1 cellular context compared by ENCODE assay signal in the genomic region with DNA sequence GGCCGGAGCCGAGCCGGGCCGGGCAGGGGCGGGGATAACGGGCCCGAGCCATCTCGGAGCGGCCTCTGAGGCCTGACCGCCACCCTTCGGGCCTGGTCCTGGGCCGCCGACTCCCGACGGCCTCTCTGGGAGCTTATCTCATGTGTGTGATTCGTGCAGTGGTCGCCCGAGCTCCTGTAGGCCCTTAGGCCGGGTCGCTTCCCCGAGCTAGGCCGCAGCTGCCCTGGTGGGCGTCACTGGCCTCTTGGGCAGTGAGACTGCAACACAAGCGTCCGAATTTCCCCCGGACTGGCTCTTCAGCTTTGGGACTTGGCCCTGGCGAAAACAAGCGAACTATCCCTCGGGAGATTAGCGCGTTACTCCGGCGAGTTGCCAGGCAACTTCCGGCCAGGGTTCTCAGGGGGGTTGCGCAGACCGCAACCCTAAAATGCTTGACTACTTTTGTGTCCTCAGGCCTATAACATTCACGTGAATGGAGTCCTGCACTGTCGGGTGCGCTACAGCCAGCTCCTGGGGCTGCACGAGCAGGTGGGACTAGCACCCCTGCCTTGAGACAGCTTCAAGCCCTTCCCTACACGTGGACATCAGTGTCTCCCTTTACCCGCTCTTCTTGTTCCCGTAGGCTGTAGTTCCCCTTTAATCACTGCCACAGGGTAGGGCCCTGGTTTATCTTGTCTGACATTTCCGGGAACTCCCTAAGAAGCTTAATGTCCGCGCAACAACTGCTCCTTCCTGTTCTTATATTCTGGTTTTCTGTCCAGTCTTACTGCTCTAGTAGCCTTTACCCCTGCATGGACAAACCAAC.
TF ChIP-seq lines count a peak whose summit lies in the region.

No MANE protein-coding gene starts in this region.

TF ChIP-seq in HepG2, 621 proteins besides CTCF, POLR2A, EP300 and RAD21 (continued from another document):
- TF ChIP-seq FOXK1 (CRISPR knock-in tag; IDR thresholded peaks at IDR 0.05; ENCODE audit: borderline replicate concordance, low read depth), result no peak
- no peak; the same call in 1 of the 2 replicates for TF ChIP-seq ZSCAN20 (CRISPR knock-in tag; IDR thresholded peaks at IDR 0.05; ENCODE audit: borderline replicate concordance)
- TF ChIP-seq, protein P1, sequence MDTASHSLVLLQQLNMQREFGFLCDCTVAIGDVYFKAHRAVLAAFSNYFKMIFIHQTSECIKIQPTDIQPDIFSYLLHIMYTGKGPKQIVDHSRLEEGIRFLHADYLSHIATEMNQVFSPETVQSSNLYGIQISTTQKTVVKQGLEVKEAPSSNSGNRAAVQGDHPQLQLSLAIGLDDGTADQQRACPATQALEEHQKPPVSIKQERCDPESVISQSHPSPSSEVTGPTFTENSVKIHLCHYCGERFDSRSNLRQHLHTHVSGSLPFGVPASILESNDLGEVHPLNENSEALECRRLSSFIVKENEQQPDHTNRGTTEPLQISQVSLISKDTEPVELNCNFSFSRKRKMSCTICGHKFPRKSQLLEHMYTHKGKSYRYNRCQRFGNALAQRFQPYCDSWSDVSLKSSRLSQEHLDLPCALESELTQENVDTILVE (CRISPR knock-in tag; IDR thresholded peaks at IDR 0.05), result no peak
- no peak for TF ChIP-seq ZNF737 (CRISPR knock-in tag; IDR thresholded peaks at IDR 0.05; ENCODE audit: borderline replicate concordance)
- no peak for TF ChIP-seq ZNF776 (CRISPR knock-in tag; IDR thresholded peaks at IDR 0.05)
- TF ChIP-seq, protein P2, sequence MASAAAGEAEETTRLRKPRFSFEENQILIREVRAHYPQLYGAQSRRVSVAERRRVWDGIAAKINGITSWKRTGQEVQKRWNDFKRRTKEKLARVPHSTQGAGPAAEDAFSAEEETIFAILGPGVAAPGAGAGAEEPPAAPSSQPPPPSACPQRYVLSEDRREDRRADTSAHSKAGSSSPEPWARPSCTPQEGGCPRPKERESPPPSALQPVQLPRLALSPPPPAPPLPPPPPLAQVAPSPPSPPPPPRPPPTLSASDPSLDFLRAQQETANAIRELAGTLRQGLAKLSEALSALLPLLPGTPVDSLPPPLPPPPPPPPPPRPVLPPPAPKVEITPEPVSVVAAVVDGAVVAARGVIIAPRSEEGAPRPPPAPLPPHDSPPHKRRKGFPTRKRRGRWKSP (CRISPR knock-in tag; IDR thresholded peaks at IDR 0.05), result no peak
- TF ChIP-seq ZNF331 (CRISPR knock-in tag; IDR thresholded peaks at IDR 0.05), result no peak
- no peak for TF ChIP-seq YY1 (IDR thresholded peaks at IDR 0.05; ENCODE audit: insufficient read depth, insufficient replicate concordance, low read depth, low read length)
- no peak; the same call in 1 of the 2 replicates for TF ChIP-seq SAFB2 (CRISPR knock-in tag; IDR thresholded peaks at IDR 0.05; ENCODE audit: borderline replicate concordance, low read depth)
- TF ChIP-seq MED1 (CRISPR knock-in tag; IDR thresholded peaks at IDR 0.05), result no peak
- TF ChIP-seq RFXANK (CRISPR knock-in tag; IDR thresholded peaks at IDR 0.05), result no peak
- TF ChIP-seq CAMTA2 (CRISPR knock-in tag; IDR thresholded peaks at IDR 0.05; ENCODE audit: borderline replicate concordance), result no peak; the same call in 1 of the 2 replicates
- peak; percentile 73; the same call in 1 of the 2 replicates for TF ChIP-seq SNAPC2 (CRISPR knock-in tag; IDR thresholded peaks at IDR 0.05)
- TF ChIP-seq ZNF747 (CRISPR knock-in tag; IDR thresholded peaks at IDR 0.05; ENCODE audit: borderline replicate concordance), result no peak; the same call in none of the 2 replicates
- TF ChIP-seq ZBTB1 (CRISPR knock-in tag; IDR thresholded peaks at IDR 0.05; ENCODE audit: borderline replicate concordance), result no peak; the same call in 1 of the 2 replicates
- TF ChIP-seq ONECUT2 (CRISPR knock-in tag; IDR thresholded peaks at IDR 0.05), result no peak
- no peak for TF ChIP-seq SIN3B (IDR thresholded peaks at IDR 0.05; ENCODE audit: low read length)
- TF ChIP-seq ZNF264 (CRISPR knock-in tag; IDR thresholded peaks at IDR 0.05), result no peak
